In genomic region chr18:46946656-46947282, GRCh38 we compare ENCODE assay signal across 1 cellular context.
TF ChIP-seq lines count a peak whose summit lies in the region.

No MANE protein-coding gene starts in this region.

TF ChIP-seq in GM12878, 131 proteins besides CTCF, POLR2A, EP300 and RAD21 (continued from another document):
- TF ChIP-seq RFX5 (IDR thresholded peaks at IDR 0.05; ENCODE audit: low read depth, low read length) (no peak), JUND (IDR thresholded peaks at IDR 0.05; ENCODE audit: low read depth, low read length) (no peak), POU2F2 (IDR thresholded peaks at IDR 0.05; ENCODE audit: borderline replicate concordance, low read depth, low read length) (peak; percentile 53; the same call in 1 of the 3 replicates), TCF3 (IDR thresholded peaks at IDR 0.05; ENCODE audit: borderline replicate concordance, insufficient read depth, low read depth, low read length) (no peak), MLLT1 (IDR thresholded peaks at IDR 0.05) (no peak), PBX3 (IDR thresholded peaks at IDR 0.05; ENCODE audit: insufficient replicate concordance, low read depth, low read length) (peak; percentile 93), SP1 (IDR thresholded peaks at IDR 0.05; ENCODE audit: low read depth, low read length) (peak; percentile 90), CREM (IDR thresholded peaks at IDR 0.05; ENCODE audit: low read depth) (0 out of 2 replicates have a peak, but pooled peaks have one; percentile 4), PKNOX1 (IDR thresholded peaks at IDR 0.05) (peak; percentile 95), FOS (IDR thresholded peaks at IDR 0.05; ENCODE audit: borderline replicate concordance, extremely low read depth, insufficient read length) (peak; percentile 34), BMI1 (IDR thresholded peaks at IDR 0.05; ENCODE audit: borderline replicate concordance) (peak; percentile 89)
